ENCODE assay signal across 16 cellular contexts in genomic region chr17:76695059-76695892, GRCh38. TPM values are rescaled to one million over a fixed set of nuclear protein-coding genes. Genes with fewer than 3 reads are reported as not detected.
DNase-seq lines count a peak whose midpoint lies in the region; ATAC-seq and TF ChIP-seq lines count a peak whose summit lies in the region.
"Had no signal": no experiment of that assay in that cellular context is flagged by ENCODE, and none has a peak within 500 bp of the region (broad histone marks: within the 10 kb centered on the region; RNA-seq: fewer than 3 reads in every experiment).

No MANE protein-coding gene starts in this region.

- dilution Hi-C loops in mammary epithelial cell (cut with HindIII; ENCODE audit: low sequenced_read_pairs), result no loop called here

- H3K27me3 ChIP-seq in GM23248 (replicated peaks; ENCODE audit: insufficient read depth) (no peaks in the 10 kb centered on the region), mammary epithelial cell (ENCODE audit: insufficient read depth, low read length) (no peaks in the 10 kb centered on the region), skeletal muscle satellite cell (ENCODE audit: control insufficient read depth, insufficient read depth, low read length) (no peaks in the 10 kb centered on the region)

- H3K9me3 ChIP-seq in GM23248 (ENCODE audit: low read depth) (no peaks in the 10 kb centered on the region), mammary epithelial cell (replicated peaks; ENCODE audit: insufficient read depth, low read length) (no peaks in the 10 kb centered on the region), skeletal muscle satellite cell (replicated peaks; ENCODE audit: low read length) (no peaks in the 10 kb centered on the region)

- no peak for ATAC-seq in stimulated activated naive CD8-positive, alpha-beta T cell treated with anti-CD3 and anti-CD28 coated beads, Interleukin-15, amount 100 ng/mL, for 72 hours
- ATAC-seq in GM21381 (IDR thresholded peaks at IDR 0.05; ENCODE audit: unreplicated experiment), result no peak

- no peaks in the 10 kb centered on the region for H3K36me3 ChIP-seq in GM23248 (ENCODE audit: low read depth)
- H3K36me3 ChIP-seq in mammary epithelial cell (ENCODE audit: insufficient read depth, low read length), result no peaks in the 10 kb centered on the region
- peaks cover 7% of the 10 kb centered on the region for H3K36me3 ChIP-seq in skeletal muscle satellite cell (ENCODE audit: insufficient read depth, low read length)

- no peaks in the 10 kb centered on the region for H4K20me1 ChIP-seq in GM23248 (ENCODE audit: insufficient read depth)
- no peaks in the 10 kb centered on the region for H4K20me1 ChIP-seq in mammary epithelial cell (ENCODE audit: insufficient read depth, low read length)

- H3K4me3 ChIP-seq in GM23248 (peak overlapping the region; percentile 10; the same call in 1 of the 2 replicates), mammary epithelial cell (replicated peaks in 1 of 3; ENCODE audit: insufficient read depth in 1 of 3, low read depth in 2 of 3, low read length in 3 of 3) (peak overlapping the region in 2 of 3 experiments; percentile 11 to 32), skeletal muscle satellite cell (ENCODE audit: low read length) (no peak overlapping the region)

- intact Hi-C loops in mammary epithelial cell (cut with micrococcal nuclease), result no loop called here

- H3K4me1 ChIP-seq in GM23248 (ENCODE audit: insufficient read depth) (peaks cover 75% of the 10 kb centered on the region), mammary epithelial cell (ENCODE audit: insufficient read depth, low read length) (peaks cover 15% of the 10 kb centered on the region), skeletal muscle satellite cell (ENCODE audit: control insufficient read depth, insufficient read depth, low read length) (peaks cover 82% of the 10 kb centered on the region)

- no peak for TF ChIP-seq CTCF in mammary epithelial cell (conservative IDR thresholded peaks at IDR 0.05 in 1 of 2, IDR thresholded peaks at IDR 0.05 in 1 of 2; ENCODE audit: extremely low read depth in 1 of 2, insufficient read depth in 1 of 2, low read depth in 1 of 2, low read length in 2 of 2)
- TF ChIP-seq CTCF in GM10248 (IDR thresholded peaks at IDR 0.05; ENCODE audit: control extremely low read depth, extremely low read depth, low read depth, missing control alignments), result no peak

- in situ Hi-C loops in GM23248 (cut with MboI) (no loop called here), mammary epithelial cell (cut with MboI; ENCODE audit: low sequenced_read_pairs in 2 of 2) (no loop called here)

- H3K9ac ChIP-seq in GM23248 (peak overlapping the region; percentile 8; the same call in 1 of the 2 replicates), mammary epithelial cell (ENCODE audit: insufficient read depth, low read length) (no peak overlapping the region), skeletal muscle satellite cell (ENCODE audit: low read depth, low read length) (peak overlapping the region; percentile 2)

- peaks cover 24% of the 10 kb centered on the region for H3K4me1 Mint-ChIP-seq in stimulated activated naive CD8-positive, alpha-beta T cell treated with anti-CD3 and anti-CD28 coated beads, Interleukin-15, amount 100 ng/mL, for 72 hours

- no TSS peak for BruUV-seq in mammary epithelial cell (replicated peaks; lab: Mats Ljungman, UMichigan)

- WGBS in GM23248 (ENCODE audit: low coverage in 1 of 2, low lambda C conversion rate in 2 of 2, missing lambda C conversion rate in 2 of 2), 2 experiments, result 64 to 66% methylated on average over 16 of the region's 16 CpGs
- WGBS in mammary epithelial cell (ENCODE audit: low coverage, missing lambda C conversion rate), result 19% methylated on average over 16 of the region's 16 CpGs

- CTCF ChIA-PET in mammary epithelial cell (lab: Charles Lee; ENCODE audit: low non-redundant PET), result no interaction called here
- CTCF ChIA-PET in GM10248 (lab: Yijun Ruan, JAX), result interaction anchor here (1.0 to 3.8 kb wide), 3 partner anchors 14 to 72 kb away, joined by 4 to 20 read pairs (median 8); no protein-coding TSS in a partner anchor

- H2AFZ ChIP-seq in GM23248, result no peak overlapping the region
- H2AFZ ChIP-seq in mammary epithelial cell (ENCODE audit: low read depth, low read length), result peak overlapping the region; percentile 79

- H3K9me3 Mint-ChIP-seq in stimulated activated naive CD8-positive, alpha-beta T cell treated with anti-CD3 and anti-CD28 coated beads, Interleukin-15, amount 100 ng/mL, for 72 hours, result no peaks in the 10 kb centered on the region
- H3K9me3 Mint-ChIP-seq: IgD-negative memory B cell; T-helper 1 cell treated with Interleukin-12 subunit alpha and Interleukin-12 subunit beta and Interleukin-4 antibody, amounts not matched to agents 30 μg/mL and 1 μg/mL, for 36 hours had no signal

- peak overlapping the region; percentile 22 for H3K4me2 ChIP-seq in GM23248 (ENCODE audit: unreplicated experiment)
- peak overlapping the region; percentile 86 for H3K4me2 ChIP-seq in mammary epithelial cell (ENCODE audit: insufficient read depth, low read depth, low read length)
- peak overlapping the region; percentile 69 for H3K4me2 ChIP-seq in skeletal muscle satellite cell (ENCODE audit: low read length)

- H3K27me3 Mint-ChIP-seq in stimulated activated naive CD8-positive, alpha-beta T cell treated with anti-CD3 and anti-CD28 coated beads, Interleukin-15, amount 100 ng/mL, for 72 hours, result no peaks in the 10 kb centered on the region

- H3K79me2 ChIP-seq in GM23248 (ENCODE audit: insufficient read depth) (peaks cover 99% of the 10 kb centered on the region), mammary epithelial cell (ENCODE audit: insufficient read depth, low read length) (peaks cover 48% of the 10 kb centered on the region)

- DNase-seq in GM23248 (peak; percentile 57), mammary epithelial cell (peak; percentile 31), kidney tubule cell (ENCODE audit: low spot score) (peak; percentile 54), GM10248 (ENCODE audit: extremely low spot score) (no peak), CD1c-positive myeloid dendritic cell (ENCODE audit: extremely low spot score) (no peak)
- no peak for DNase-seq in stimulated activated naive CD8-positive, alpha-beta T cell treated with anti-CD3 and anti-CD28 coated beads, Interleukin-15, amount 100 ng/mL, for 72 hours
- DNase-seq: activated CD4-positive, alpha-beta T cell treated with anti-CD3 and anti-CD28 coated beads, Interleukin-2, amount 50 U/mL, for 4 hours; AML-193; DMS79; NCI-H1436 treated with DMSO at 0.1 percent for 48 hours; NCI-H524; stimulated activated CD4-positive, alpha-beta T cell treated with anti-CD3 and anti-CD28 coated beads, Interleukin-15, amount 100 ng/mL, for 24 hours had no signal

- H3K4me3 Mint-ChIP-seq in stimulated activated naive CD8-positive, alpha-beta T cell treated with anti-CD3 and anti-CD28 coated beads, Interleukin-15, amount 100 ng/mL, for 72 hours, result no peak overlapping the region
- H3K4me3 Mint-ChIP-seq: T-helper 1 cell treated with Interleukin-12 subunit alpha and Interleukin-12 subunit beta and Interleukin-4 antibody, amounts not matched to agents 30 μg/mL and 1 μg/mL, for 36 hours had no signal

- H3K27ac ChIP-seq in GM23248, result peak overlapping the region; percentile 98; the same call in 1 of the 2 replicates
- no peak overlapping the region for H3K27ac ChIP-seq in mammary epithelial cell (ENCODE audit: insufficient read depth, low read depth, low read length)

- H3F3A ChIP-seq in GM23248 (ENCODE audit: insufficient read depth), result peaks cover 60% of the 10 kb centered on the region

- no peaks in the 10 kb centered on the region for H3K9me2 ChIP-seq in GM23248 (ENCODE audit: insufficient read depth)

- H3K27ac Mint-ChIP-seq in stimulated activated naive CD8-positive, alpha-beta T cell treated with anti-CD3 and anti-CD28 coated beads, Interleukin-15, amount 100 ng/mL, for 72 hours, result no peak overlapping the region
- H3K27ac Mint-ChIP-seq: IgD-negative memory B cell; T-helper 1 cell treated with Interleukin-12 subunit alpha and Interleukin-12 subunit beta and Interleukin-4 antibody, amounts not matched to agents 30 μg/mL and 1 μg/mL, for 36 hours had no signal

- POLR2A ChIA-PET in GM10248 (lab: Yijun Ruan, JAX), result no interaction called here

RNA-seq across cellular contexts. Expression of gene MXRA7, which starts 15.5 kb away (rescaled TPM):
- total RNA-seq in GM23248 (2014; rRNA removed; shearing (Covaris generic)), result 483 and 625 TPM in 2 replicates
- 46.8 and 48.0 TPM in 2 replicates for polyA plus RNA-seq in GM23248 (2016; fragmentation: Nextera tagmentation; extraction: Ambion mirVana)
- total RNA-seq in mammary epithelial cell, result 100 to 1,000 TPM; 116 to 183 TPM
- polyA plus RNA-seq in mammary epithelial cell, result 59.5 TPM
- polyA minus RNA-seq in mammary epithelial cell, result 144 TPM
- 186 and 268 TPM in 2 replicates for total RNA-seq in skeletal muscle satellite cell (2012; rRNA removed)

RNA-seq across cellular contexts. Expression of gene JMJD6, which starts 31.1 kb away (rescaled TPM):
- 19.0 and 33.3 TPM in 2 replicates for total RNA-seq in GM23248 (2014; rRNA removed; shearing (Covaris generic))
- 40.0 and 41.5 TPM in 2 replicates for polyA plus RNA-seq in GM23248 (2016; fragmentation: Nextera tagmentation; extraction: Ambion mirVana)
- total RNA-seq in mammary epithelial cell, result 10 to 100 TPM; 10.3 to 22.2 TPM
- polyA plus RNA-seq in mammary epithelial cell, result 14.4 TPM
- polyA minus RNA-seq in mammary epithelial cell, result 25.0 TPM
- 21.0 and 22.7 TPM in 2 replicates for total RNA-seq in skeletal muscle satellite cell (2012; rRNA removed)

RNA-seq across cellular contexts. Expression of gene METTL23, which starts 31.4 kb away (rescaled TPM):
- 22.5 and 35.6 TPM in 2 replicates for total RNA-seq in GM23248 (2014; rRNA removed; shearing (Covaris generic))
- polyA plus RNA-seq in GM23248 (2016; fragmentation: Nextera tagmentation; extraction: Ambion mirVana) (49.9 and 54.8 TPM in 2 replicates), mammary epithelial cell (38.3 TPM)
- total RNA-seq in mammary epithelial cell, result 10 to 100 TPM; 18.2 to 27.7 TPM
- polyA minus RNA-seq in mammary epithelial cell, result 19.5 TPM
- total RNA-seq in skeletal muscle satellite cell (2012; rRNA removed), result 25.1 and 32.2 TPM in 2 replicates

RNA-seq across cellular contexts. Expression of gene SRSF2, which starts 41.9 kb away (rescaled TPM):
- total RNA-seq in GM23248 (2014; rRNA removed; shearing (Covaris generic)), result 147 and 165 TPM in 2 replicates
- 116 and 123 TPM in 2 replicates for polyA plus RNA-seq in GM23248 (2016; fragmentation: Nextera tagmentation; extraction: Ambion mirVana)
- total RNA-seq in mammary epithelial cell, result 100 to 1,000 TPM; 110 to 196 TPM
- polyA plus RNA-seq in mammary epithelial cell, result 221 TPM
- 226 TPM for polyA minus RNA-seq in mammary epithelial cell
- total RNA-seq in skeletal muscle satellite cell (2012; rRNA removed), result 193 and 226 TPM in 2 replicates

RNA-seq across cellular contexts. Expression of gene MFSD11, which starts 42.6 kb away (rescaled TPM):
- 29.8 and 30.6 TPM in 2 replicates for total RNA-seq in GM23248 (2014; rRNA removed; shearing (Covaris generic))
- polyA plus RNA-seq in GM23248 (2016; fragmentation: Nextera tagmentation; extraction: Ambion mirVana), result 24.2 TPM in 2 replicates
- total RNA-seq in mammary epithelial cell, result 10 to 100 TPM; 18.3 to 38.5 TPM
- 13.2 TPM for polyA plus RNA-seq in mammary epithelial cell
- polyA minus RNA-seq in mammary epithelial cell, result 30.9 TPM
- total RNA-seq in skeletal muscle satellite cell (2012; rRNA removed), result 24.6 and 27.7 TPM in 2 replicates

Comparison
In these comparisons a context has a peak if more than half of its experiments do, and no peak if none do; other contexts are left out.
1. DNase-seq: peak in GM23248 (single experiment), mammary epithelial cell (single experiment) and kidney tubule cell (single experiment); none in GM10248 (single experiment), stimulated activated naive CD8-positive, alpha-beta T cell treated with anti-CD3 and anti-CD28 coated beads, Interleukin-15, amount 100 ng/mL, for 72 hours (0 of 2) and CD1c-positive myeloid dendritic cell (single experiment).
2. H3K4me2 ChIP-seq: peak in every context shown above with its lines; median percentile 86 in mammary epithelial cell; 69 in skeletal muscle satellite cell; 22 in GM23248.